In the genomic region with DNA sequence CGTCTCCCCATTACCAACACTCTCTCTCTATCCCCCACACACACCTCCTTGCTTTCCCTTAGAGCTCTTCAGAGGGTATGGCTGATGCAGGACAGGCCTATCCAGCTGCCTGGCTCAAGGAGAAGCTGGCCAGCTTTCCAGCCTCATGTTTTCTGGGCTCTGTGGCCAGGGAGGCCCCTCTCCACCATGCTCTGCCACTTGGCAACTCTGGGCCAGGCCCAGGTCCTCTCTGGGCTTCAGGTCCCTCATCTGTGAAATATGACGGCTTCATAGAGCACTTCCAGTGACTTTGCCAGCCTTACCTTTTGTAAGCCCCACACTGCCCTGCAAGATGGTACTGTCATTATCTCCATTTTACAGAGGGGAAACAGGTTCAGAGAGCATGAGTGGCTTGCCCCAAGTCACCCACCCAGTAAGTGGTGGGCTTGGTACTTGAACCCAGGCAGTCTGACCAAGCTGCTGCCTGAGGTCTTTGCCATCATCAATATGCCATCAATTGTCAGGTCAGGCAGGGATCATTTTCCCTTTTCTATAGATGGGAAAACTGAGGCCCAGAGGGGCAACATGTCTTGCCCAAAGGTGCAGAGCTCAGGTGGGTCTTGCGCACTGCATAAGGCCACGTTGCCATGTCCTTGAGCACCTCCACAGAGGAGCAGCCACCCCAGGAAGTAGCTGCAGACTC, we compare ENCODE assay signal across 14 cellular contexts. TPM values are rescaled to one million over a fixed set of nuclear protein-coding genes. Genes with fewer than 3 reads are reported as not detected.
DNase-seq lines count a peak whose midpoint lies in the region; ATAC-seq, FAIRE-seq and TF ChIP-seq lines count a peak whose summit lies in the region.
"Had no signal": no experiment of that assay in that cellular context is flagged by ENCODE, and none has a peak within 500 bp of the region (broad histone marks: within the 10 kb centered on the region; RNA-seq: fewer than 3 reads in every experiment).

No MANE protein-coding gene starts in this region.

- H3K4me3 Mint-ChIP-seq in T-helper 1 cell treated with Interleukin-12 subunit alpha and Interleukin-12 subunit beta and Interleukin-4 antibody, amounts not matched to agents 30 μg/mL and 1 μg/mL, for 36 hours = peak overlapping the region; percentile 76

- in situ Hi-C loops in GM12878 (cut with MboI) = no loop called here

- CTCF ChIA-PET in GM12878 (lab: Yijun Ruan, JAX) = interaction anchor here (0.6 to 2.4 kb wide), 11 partner anchors 8 to 409 kb away, joined by 3 to 21 read pairs (median 4); no protein-coding TSS in a partner anchor

- H3K27me3 ChIP-seq in GM12878 (replicated peaks in 1 of 2; ENCODE audit: control insufficient read depth in 2 of 2, insufficient read depth in 2 of 2, low read length in 1 of 2) = no peaks in the 10 kb centered on the region

- H3K4me3 ChIP-seq in GM12878 = peak overlapping the region; percentile 98

- no peak for TF ChIP-seq CTCF in GM12878 (IDR thresholded peaks at IDR 0.05 in 2 of 3, conservative IDR thresholded peaks at IDR 0.05 in 1 of 3; ENCODE audit: control insufficient read depth in 2 of 3, extremely low read depth in 1 of 3, insufficient read depth in 1 of 3, low read depth in 3 of 3, low read length in 3 of 3)
- TF ChIP-seq CTCF in D721Med (IDR thresholded peaks at IDR 0.05; ENCODE audit: insufficient read depth, missing control alignments) = no peak

- no peak for ATAC-seq in GM12878
- no peak for ATAC-seq in HG03175 (IDR thresholded peaks at IDR 0.05; ENCODE audit: unreplicated experiment)
- no peak for ATAC-seq in HG03097 (IDR thresholded peaks at IDR 0.05; ENCODE audit: low FRiP score, unreplicated experiment)
- ATAC-seq: left ventricle myocardium superior had no signal

- RAD21 ChIA-PET in GM12878 (lab: Charles Lee; ENCODE audit: unreplicated experiment) = interaction anchor here (1.0 to 4.4 kb wide), 13 partner anchors 8 to 242 kb away, joined by 3 to 18 read pairs (median 7); partner anchors contain the start of gene DOK4

- intact Hi-C loops in GM12878 (cut with micrococcal nuclease; ENCODE audit: unreplicated experiment) = no loop called here
- intact Hi-C loops in posterior vena cava (cut with DNase I) = no loop called here

- H3K4me1 ChIP-seq in GM12878 (ENCODE audit: control insufficient read depth, insufficient read depth, low read length) = peaks cover 61% of the 10 kb centered on the region

- 57% methylated on average over 4 of the region's 4 CpGs for WGBS in GM12878 (ENCODE audit: insufficient coverage, insufficient replicate concordance, low lambda C conversion rate, missing lambda C conversion rate)

- peaks cover 54% of the 10 kb centered on the region for H3K4me1 Mint-ChIP-seq in T-helper 1 cell treated with Interleukin-12 subunit alpha and Interleukin-12 subunit beta and Interleukin-4 antibody, amounts not matched to agents 30 μg/mL and 1 μg/mL, for 36 hours (ENCODE audit: low read depth)

- no peaks in the 10 kb centered on the region for H3K27me3 Mint-ChIP-seq in T-helper 1 cell treated with Interleukin-12 subunit alpha and Interleukin-12 subunit beta and Interleukin-4 antibody, amounts not matched to agents 30 μg/mL and 1 μg/mL, for 36 hours (ENCODE audit: low read depth)

- no peak for TF ChIP-seq EP300 in GM12878 (IDR thresholded peaks at IDR 0.05; ENCODE audit: borderline replicate concordance in 1 of 2, control insufficient read depth in 1 of 2, low read depth in 2 of 2, low read length in 2 of 2)

- SMC1A ChIA-PET in GM12878 (lab: Charles Lee; ENCODE audit: uncharacterized antibody, unreplicated experiment) = interaction anchor here (0.7 to 2.6 kb wide), 10 partner anchors 11 to 238 kb away, joined by 3 to 14 read pairs (median 6); partner anchors contain the start of genes CIAPIN1, COQ9 and DOK4

- H3K79me2 ChIP-seq in GM12878 (ENCODE audit: control insufficient read depth, insufficient read depth, low read length) = peaks cover 48% of the 10 kb centered on the region

- H3K9ac ChIP-seq in GM12878 (ENCODE audit: control insufficient read depth, insufficient read depth, low read length) = peak overlapping the region; percentile 77

- H3K36me3 ChIP-seq in KOPT-K1 (ENCODE audit: insufficient read depth, low read length) (no peaks in the 10 kb centered on the region), GM12878 (ENCODE audit: control insufficient read depth in 2 of 2, insufficient read depth in 2 of 2, low read length in 1 of 2) (peaks cover 0 to 3% of the 10 kb centered on the region in 2 experiments; a peak in 1 of 4 replicates)

- H3K9me3 Mint-ChIP-seq in T-helper 1 cell treated with Interleukin-12 subunit alpha and Interleukin-12 subunit beta and Interleukin-4 antibody, amounts not matched to agents 30 μg/mL and 1 μg/mL, for 36 hours = no peaks in the 10 kb centered on the region

- no peak for TF ChIP-seq RAD21 in GM12878 (IDR thresholded peaks at IDR 0.05; ENCODE audit: insufficient read depth, low read depth, low read length)

- DNase-seq in T-helper 1 cell (no peak), GM12878 (ENCODE audit: low read depth, low spot score) (no peak), posterior vena cava (ENCODE audit: low spot score) (peak; percentile 40), D721Med (ENCODE audit: insufficient read length, low spot score) (no peak)
- DNase-seq: left ventricle myocardium superior, NCI-H1092 treated with DMSO at 0.1 percent for 48 hours, NCI-H526 treated with DMSO at 0.1 percent for 48 hours, posterior cingulate gyrus had no signal

- POLR2A ChIA-PET in GM12878 (lab: Charles Lee) = interaction anchor here (0.5 to 2.0 kb wide), 7 partner anchors 8 to 282 kb away, joined by 3 to 8 read pairs (median 5); no protein-coding TSS in a partner anchor

- no peak for TF ChIP-seq POLR2A in GM12878 (IDR thresholded peaks at IDR 0.05; ENCODE audit: low read depth, low read length)

- H3K27ac ChIP-seq in KOPT-K1 (ENCODE audit: low read depth, low read length, poor library complexity, severe bottlenecking) (peak overlapping the region; percentile 45), GM12878 (ENCODE audit: control insufficient read depth, insufficient read depth) (peak overlapping the region; percentile 94)
- H3K27ac ChIP-seq: 22Rv1 had no signal

- H3K27ac Mint-ChIP-seq in T-helper 1 cell treated with Interleukin-12 subunit alpha and Interleukin-12 subunit beta and Interleukin-4 antibody, amounts not matched to agents 30 μg/mL and 1 μg/mL, for 36 hours = peak overlapping the region; percentile 72

- H3K36me3 Mint-ChIP-seq in T-helper 1 cell treated with Interleukin-12 subunit alpha and Interleukin-12 subunit beta and Interleukin-4 antibody, amounts not matched to agents 30 μg/mL and 1 μg/mL, for 36 hours (ENCODE audit: low read depth) = no peaks in the 10 kb centered on the region

- H3K9me3 ChIP-seq in KOPT-K1 (ENCODE audit: insufficient read depth, low read length, poor library complexity, severe bottlenecking) (no peaks in the 10 kb centered on the region), GM12878 (replicated peaks; ENCODE audit: control insufficient read depth, insufficient read depth, low read length) (no peaks in the 10 kb centered on the region)

- BruUV-seq in GM12878 (replicated peaks; lab: Mats Ljungman, UMichigan) = no TSS peak

- H2AFZ ChIP-seq in GM12878 (ENCODE audit: control insufficient read depth, low read depth, low read length) = no peak overlapping the region

- no peaks in the 10 kb centered on the region for H4K20me1 ChIP-seq in GM12878 (ENCODE audit: control insufficient read depth, insufficient read depth)

- peak overlapping the region; percentile 97 for H3K4me2 ChIP-seq in GM12878 (ENCODE audit: control insufficient read depth, insufficient read depth)

- FAIRE-seq in GM12878 (lab: Jason Lieb, UNC) (no peak), D721Med (lab: Jason Lieb, UNC) (no peak)
- FAIRE-seq: astrocyte had no signal

RNA-seq across cellular contexts. Expression of gene ADGRG5, which starts 0.5 kb away (rescaled TPM):
- 40.4 and 40.7 TPM in 2 replicates for total RNA-seq in GM12878 (2013; cell fraction: nucleolus; rRNA removed)
- total RNA-seq in GM12878 (2014; rRNA removed) = 24.5 and 30.4 TPM in 2 replicates
- total RNA-seq in GM12878 (2014; rRNA removed; fragmentation: Illumina TruSeq; extraction: Trizol) = 6.5 and 7.7 TPM in 2 replicates
- 26.6 and 30.1 TPM in 2 replicates for total RNA-seq in GM12878 (2021)
- 18.3 TPM for polyA plus RNA-seq in GM12878 (2011; ENCODE audit: low read depth)
- 1.3 and 5.6 TPM in 2 replicates for polyA plus RNA-seq in GM12878 (2011; rRNA removed)
- polyA plus RNA-seq in GM12878 (2011; cell fraction: cytosol; rRNA removed) = 4.9 and 5.6 TPM in 2 replicates
- 17.9 and 18.9 TPM in 2 replicates for polyA plus RNA-seq in GM12878 (2011; cell fraction: nucleus; rRNA removed)
- 26.7 and 36.0 TPM in 2 replicates for polyA plus RNA-seq in GM12878 (2012)
- polyA plus RNA-seq in GM12878 (2014; fragmentation: Illumina TruSeq; extraction: Trizol) = 8.4 and 19.2 TPM in 2 replicates
- 1 to 10 TPM; 1.7 to 2.7 TPM for polyA plus RNA-seq in GM12878 (2014; fragmentation: Nextera tagmentation; extraction: Ambion mirVana)
- 25.9 and 35.1 TPM in 2 replicates for polyA plus RNA-seq in GM12878 (2014; rRNA removed)
- 10 to 100 TPM; 50.8 to 56.0 TPM for polyA plus RNA-seq in GM12878 (2016; fragmentation: Nextera tagmentation; extraction: Ambion mirVana)
- polyA minus RNA-seq in GM12878 (2011; rRNA and poly(A)+ RNA removed) = 5.4 and 6.9 TPM in 2 replicates
- 2.2 and 2.3 TPM in 2 replicates for polyA minus RNA-seq in GM12878 (2011; cell fraction: cytosol; rRNA and poly(A)+ RNA removed)
- polyA minus RNA-seq in GM12878 (2011; cell fraction: nucleus; rRNA and poly(A)+ RNA removed) = 5.6 and 8.6 TPM in 2 replicates
- under 1 TPM; 0.05 to 0.32 TPM for total RNA-seq in posterior vena cava
- total RNA-seq: left ventricle myocardium superior had no signal

RNA-seq across cellular contexts. Expression of gene CCDC102A, which starts 5.5 kb away (rescaled TPM):
- 3.6 and 3.7 TPM in 2 replicates for total RNA-seq in GM12878 (2013; cell fraction: nucleolus; rRNA removed)
- 3.5 and 5.9 TPM in 2 replicates for total RNA-seq in GM12878 (2014; rRNA removed)
- total RNA-seq in GM12878 (2014; rRNA removed; fragmentation: Illumina TruSeq; extraction: Trizol) = 1.2 and 1.6 TPM in 2 replicates
- 5.1 and 5.6 TPM in 2 replicates for total RNA-seq in GM12878 (2021)
- polyA plus RNA-seq in GM12878 (2011; ENCODE audit: low read depth) = 2.3 TPM
- 2.2 and 5.1 TPM in 2 replicates for polyA plus RNA-seq in GM12878 (2011; rRNA removed)
- 8.5 and 10.0 TPM in 2 replicates for polyA plus RNA-seq in GM12878 (2011; cell fraction: cytosol; rRNA removed)
- 7.4 and 10.5 TPM in 2 replicates for polyA plus RNA-seq in GM12878 (2011; cell fraction: nucleus; rRNA removed)
- 4.2 and 5.2 TPM in 2 replicates for polyA plus RNA-seq in GM12878 (2012)
- 0.59 and 0.76 TPM in 2 replicates for polyA plus RNA-seq in GM12878 (2014; fragmentation: Illumina TruSeq; extraction: Trizol)
- under 1 TPM; 0.03 to 0.53 TPM for polyA plus RNA-seq in GM12878 (2014; fragmentation: Nextera tagmentation; extraction: Ambion mirVana)
- polyA plus RNA-seq in GM12878 (2014; rRNA removed) = 3.3 and 4.1 TPM in 2 replicates
- polyA plus RNA-seq in GM12878 (2016; fragmentation: Nextera tagmentation; extraction: Ambion mirVana) = 1 to 10 TPM in 1 of 2 experiments, under 1 TPM in 1; 0.63 to 3.3 TPM
- 1.6 and 4.7 TPM in 2 replicates for polyA minus RNA-seq in GM12878 (2011; rRNA and poly(A)+ RNA removed)
- polyA minus RNA-seq in GM12878 (2011; cell fraction: cytosol; rRNA and poly(A)+ RNA removed) = 2.1 TPM in 2 replicates
- 0.60 and 1.8 TPM in 2 replicates for polyA minus RNA-seq in GM12878 (2011; cell fraction: nucleus; rRNA and poly(A)+ RNA removed)
- 10 to 100 TPM; 16.9 to 18.3 TPM for total RNA-seq in posterior vena cava

RNA-seq across cellular contexts. Expression of gene DOK4, which starts 55.6 kb away (rescaled TPM):
- total RNA-seq in GM12878 (2013; cell fraction: nucleolus; rRNA removed) = 3.1 and 6.2 TPM in 2 replicates
- 2.1 and 2.2 TPM in 2 replicates for total RNA-seq in GM12878 (2014; rRNA removed)
- 1.1 and 1.2 TPM in 2 replicates for total RNA-seq in GM12878 (2014; rRNA removed; fragmentation: Illumina TruSeq; extraction: Trizol)
- 2.9 and 3.0 TPM in 2 replicates for total RNA-seq in GM12878 (2021)
- polyA plus RNA-seq in GM12878 (2011; ENCODE audit: low read depth) = 2.1 TPM
- 4.1 and 7.0 TPM in 2 replicates for polyA plus RNA-seq in GM12878 (2011; rRNA removed)
- 9.7 and 11.2 TPM in 2 replicates for polyA plus RNA-seq in GM12878 (2011; cell fraction: cytosol; rRNA removed)
- polyA plus RNA-seq in GM12878 (2011; cell fraction: nucleus; rRNA removed) = 18.4 and 23.2 TPM in 2 replicates
- 3.5 and 3.6 TPM in 2 replicates for polyA plus RNA-seq in GM12878 (2012)
- polyA plus RNA-seq in GM12878 (2014; fragmentation: Illumina TruSeq; extraction: Trizol) = 0.60 and 1.6 TPM in 2 replicates
- polyA plus RNA-seq in GM12878 (2014; fragmentation: Nextera tagmentation; extraction: Ambion mirVana) = under 1 TPM in 1 of 2 experiments, not detected in 1; 0.20 TPM
- polyA plus RNA-seq in GM12878 (2014; rRNA removed) = 2.4 and 2.9 TPM in 2 replicates
- polyA plus RNA-seq in GM12878 (2016; fragmentation: Nextera tagmentation; extraction: Ambion mirVana) = 1 to 10 TPM; 3.4 to 3.6 TPM
- polyA minus RNA-seq in GM12878 (2011; rRNA and poly(A)+ RNA removed) = 2.9 and 5.9 TPM in 2 replicates
- 1.7 and 2.5 TPM in 2 replicates for polyA minus RNA-seq in GM12878 (2011; cell fraction: cytosol; rRNA and poly(A)+ RNA removed)
- 2.7 and 3.3 TPM in 2 replicates for polyA minus RNA-seq in GM12878 (2011; cell fraction: nucleus; rRNA and poly(A)+ RNA removed)
- 10 to 100 TPM; 29.2 to 31.1 TPM for total RNA-seq in posterior vena cava

Comparison
In these comparisons a context has a peak if more than half of its experiments do, and no peak if none do; other contexts are left out.
1. RNA of gene ADGRG5, which starts 0.5 kb away (total RNA-seq): 6.5 to 40.7 TPM in GM12878; 0.05 to 0.32 TPM in posterior vena cava; every median in the first group is over 4 times any median in the second.
2. RNA of gene DOK4, which starts 55.6 kb away (total RNA-seq): 29.2 to 31.1 TPM in posterior vena cava; 1.1 to 6.2 TPM in GM12878; every median in the first group is over 4 times any median in the second.